9 cellular contexts compared by ENCODE assay signal in the genomic region with DNA sequence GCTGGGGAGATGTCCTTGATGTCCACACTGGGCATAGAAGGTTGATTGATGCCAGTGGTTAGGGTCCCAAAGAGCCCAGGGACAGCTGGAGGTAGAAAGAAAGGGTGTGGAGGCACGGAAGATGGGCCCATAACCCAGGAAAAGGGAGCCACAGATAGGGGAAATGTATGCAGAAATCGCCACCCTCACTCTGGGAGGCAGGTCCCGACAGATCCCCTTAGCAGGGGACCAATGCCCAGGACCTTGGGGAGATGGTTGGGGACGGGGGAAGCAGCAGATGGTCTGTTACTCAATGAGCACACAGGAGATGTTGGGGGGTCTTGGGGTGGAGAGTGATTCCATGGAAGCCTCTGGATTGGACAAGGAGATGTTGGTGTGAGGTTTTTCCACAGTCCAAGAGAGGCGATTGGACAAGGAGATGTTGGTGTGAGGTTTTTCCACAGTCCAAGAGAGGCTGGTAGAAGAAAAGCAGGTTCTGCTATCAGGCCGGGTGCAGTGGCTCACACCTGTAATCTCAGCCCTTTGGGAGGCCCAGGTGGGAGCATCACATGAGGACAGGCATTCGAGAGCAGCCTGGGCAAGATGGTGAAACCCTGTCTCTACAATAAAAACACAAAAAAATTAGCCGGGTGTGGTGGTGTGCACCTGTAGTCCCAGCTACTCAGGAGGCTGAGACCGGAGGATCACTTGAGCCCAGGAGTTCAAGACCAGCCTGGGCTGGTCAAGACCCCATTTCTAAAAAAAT. TPM values are rescaled to one million over a fixed set of nuclear protein-coding genes. Genes with fewer than 3 reads are reported as not detected.
DNase-seq lines count a peak whose midpoint lies in the region; ATAC-seq and TF ChIP-seq lines count a peak whose summit lies in the region.
"Had no signal": no experiment of that assay in that cellular context is flagged by ENCODE, and none has a peak within 500 bp of the region (broad histone marks: within the 10 kb centered on the region; RNA-seq: fewer than 3 reads in every experiment).

No MANE protein-coding gene starts in this region.

- H2AFZ ChIP-seq in osteoblast (ENCODE audit: low read length), result no peak overlapping the region

- no peaks in the 10 kb centered on the region for H3K36me3 ChIP-seq in osteoblast (ENCODE audit: insufficient read depth, low read length)
- H3K36me3 ChIP-seq in CD8-positive, alpha-beta memory T cell (ENCODE audit: insufficient read depth, low read length), result no peaks in the 10 kb centered on the region
- H3K36me3 ChIP-seq: brain microvascular endothelial cell had no signal

- ATAC-seq in HG03378 (IDR thresholded peaks at IDR 0.05; ENCODE audit: unreplicated experiment), result no peak

- TF ChIP-seq CTCF in RWPE1 (conservative IDR thresholded peaks at IDR 0.05; ENCODE audit: low read depth) (no peak), chondrocyte (IDR thresholded peaks at IDR 0.05) (no peak), osteoblast (IDR thresholded peaks at IDR 0.05; ENCODE audit: extremely low read depth, low read depth, low read length) (no peak)

- H4K20me1 ChIP-seq in osteoblast (ENCODE audit: insufficient read depth, low read length), result no peaks in the 10 kb centered on the region

- DNase-seq in RWPE1 (ENCODE audit: low spot score), result no peak
- peak; percentile 54 for DNase-seq in chondrocyte (ENCODE audit: low spot score)
- peak; percentile 50 for DNase-seq in osteoblast (ENCODE audit: insufficient read length, low spot score, missing footprints)
- no peak for DNase-seq in CD8-positive, alpha-beta memory T cell
- no peak for DNase-seq in C1 segment of cervical spinal cord (lab: John Stamatoyannopoulos, UW)
- DNase-seq: brain microvascular endothelial cell, NCI-H2029 treated with DMSO at 0.1 percent for 48 hours had no signal

- no peaks in the 10 kb centered on the region for H3K27me3 ChIP-seq in osteoblast (ENCODE audit: insufficient read depth, low read length)
- no peaks in the 10 kb centered on the region for H3K27me3 ChIP-seq in CD8-positive, alpha-beta memory T cell (ENCODE audit: insufficient read depth, low read length, poor library complexity, severe bottlenecking)
- H3K27me3 ChIP-seq: brain microvascular endothelial cell had no signal

- H3K27ac ChIP-seq in RWPE1 (peak overlapping the region; percentile 50; the same call in 1 of the 2 replicates), osteoblast (ENCODE audit: low read depth, low read length) (peak overlapping the region; percentile 75)
- no peak overlapping the region for H3K27ac ChIP-seq in CD8-positive, alpha-beta memory T cell (ENCODE audit: low read depth, low read length)

- no peak overlapping the region for H3K4me3 Mint-ChIP-seq in chondrocyte (ENCODE audit: unreplicated experiment)
- H3K4me3 Mint-ChIP-seq in CD8-positive, alpha-beta memory T cell, result no peak overlapping the region

- no peaks in the 10 kb centered on the region for H3K36me3 Mint-ChIP-seq in chondrocyte (ENCODE audit: low read depth)
- H3K36me3 Mint-ChIP-seq in CD8-positive, alpha-beta memory T cell, result no peaks in the 10 kb centered on the region

- H3K79me2 ChIP-seq in osteoblast (ENCODE audit: insufficient read depth, low read length), result no peaks in the 10 kb centered on the region

- no peak overlapping the region for H3K4me2 ChIP-seq in osteoblast (ENCODE audit: insufficient read depth, low read length)

- peaks cover 28% of the 10 kb centered on the region for H3K4me1 ChIP-seq in osteoblast (ENCODE audit: insufficient read depth, low read length)
- peaks cover 13% of the 10 kb centered on the region for H3K4me1 ChIP-seq in CD8-positive, alpha-beta memory T cell (ENCODE audit: insufficient read depth, low read length)

- H3K9me3 ChIP-seq in osteoblast (ENCODE audit: low read depth, low read length), result no peaks in the 10 kb centered on the region
- no peaks in the 10 kb centered on the region for H3K9me3 ChIP-seq in CD8-positive, alpha-beta memory T cell (ENCODE audit: low read length)

- CTCF ChIA-PET in RWPE1 (lab: Yijun Ruan, JAX), result no interaction called here
- CTCF ChIA-PET in CD8-positive, alpha-beta memory T cell (lab: Charles Lee), result no interaction called here

- H3K9me3 Mint-ChIP-seq in chondrocyte (ENCODE audit: low read depth), result no peaks in the 10 kb centered on the region
- H3K9me3 Mint-ChIP-seq in CD8-positive, alpha-beta memory T cell, result no peaks in the 10 kb centered on the region

- peaks cover 4% of the 10 kb centered on the region for H3K4me1 Mint-ChIP-seq in chondrocyte (ENCODE audit: low read depth)
- peaks cover 0 to 7% (median 0%) of the 10 kb centered on the region in 3 donors for H3K4me1 Mint-ChIP-seq in CD8-positive, alpha-beta memory T cell

- POLR2A ChIA-PET in RWPE1 (lab: Yijun Ruan, JAX; ENCODE audit: low non-redundant PET), result interaction anchor here (0.7 kb wide), 1 partner anchor 9 kb away, joined by 3 read pairs; no protein-coding TSS in a partner anchor
- POLR2A ChIA-PET in CD8-positive, alpha-beta memory T cell (lab: Charles Lee), result interaction anchor here (0.5 to 0.6 kb wide), 2 partner anchors 91 to 278 kb away, joined by 3 read pairs; no protein-coding TSS in a partner anchor

- no peak overlapping the region for H3K4me3 ChIP-seq in osteoblast (ENCODE audit: insufficient read depth, low read length)
- no peak overlapping the region for H3K4me3 ChIP-seq in CD8-positive, alpha-beta memory T cell (ENCODE audit: low read length)

- H3K27ac Mint-ChIP-seq in chondrocyte (ENCODE audit: unreplicated experiment), result no peak overlapping the region
- H3K27ac Mint-ChIP-seq in CD8-positive, alpha-beta memory T cell, result peak overlapping the region in 1 of 8 donors; percentile 54

- H3K27me3 Mint-ChIP-seq in chondrocyte (ENCODE audit: low read depth), result no peaks in the 10 kb centered on the region
- no peaks in the 10 kb centered on the region for H3K27me3 Mint-ChIP-seq in CD8-positive, alpha-beta memory T cell

RNA-seq across cellular contexts. Expression of a gene that starts 7.0 kb away (rescaled TPM):
- total RNA-seq in chondrocyte (20.5 to 23.0 TPM (median 21.0 TPM) in 3 replicates), osteoblast (9.7 and 11.9 TPM in 2 replicates)
- total RNA-seq in CD8-positive, alpha-beta memory T cell, result 10 to 100 TPM; 41.4 to 46.3 TPM
- polyA plus RNA-seq in CD8-positive, alpha-beta memory T cell, result 50.2 TPM

RNA-seq across cellular contexts. Expression of a gene that starts 13.6 kb away (rescaled TPM):
- total RNA-seq in chondrocyte (30.9 to 39.1 TPM (median 31.8 TPM) in 3 replicates), osteoblast (28.6 and 29.7 TPM in 2 replicates)
- total RNA-seq in CD8-positive, alpha-beta memory T cell, result 10 to 100 TPM; 75.9 to 78.8 TPM
- 13.6 TPM for polyA plus RNA-seq in CD8-positive, alpha-beta memory T cell

RNA-seq across cellular contexts. Expression of a gene that starts 14.8 kb away (rescaled TPM):
- total RNA-seq in chondrocyte (2.3 to 3.8 TPM (median 2.6 TPM) in 3 replicates), osteoblast (2.2 and 2.4 TPM in 2 replicates)
- total RNA-seq in CD8-positive, alpha-beta memory T cell, result 1 to 10 TPM; 4.3 to 5.0 TPM
- 6.5 TPM for polyA plus RNA-seq in CD8-positive, alpha-beta memory T cell

RNA-seq across cellular contexts. Expression of a gene that starts 20.8 kb away (rescaled TPM):
- total RNA-seq in chondrocyte (0.42 to 0.87 TPM in 2 of 3 replicates, not detected in the other), osteoblast (0.36 TPM in 1 of 2 replicates, not detected in the other)
- total RNA-seq in CD8-positive, alpha-beta memory T cell, result 1 to 10 TPM in 1 of 2 experiments, under 1 TPM in 1; 1.00 to 1.7 TPM
- 0.56 TPM for polyA plus RNA-seq in CD8-positive, alpha-beta memory T cell
- total RNA-seq: epithelial cell of proximal tubule had no signal

RNA-seq across cellular contexts. Expression of a gene that starts 35.7 kb away (rescaled TPM):
- total RNA-seq in chondrocyte, result 24.0 to 34.1 TPM (median 33.0 TPM) in 3 replicates
- 18.5 and 19.4 TPM in 2 replicates for total RNA-seq in osteoblast
- total RNA-seq in CD8-positive, alpha-beta memory T cell, result 10 to 100 TPM; 96.2 to 99.1 TPM
- polyA plus RNA-seq in CD8-positive, alpha-beta memory T cell, result 40.5 TPM

Comparison
In these comparisons a context has a peak if more than half of its experiments do, and no peak if none do; other contexts are left out.
1. DNase-seq: peak in chondrocyte (single experiment) and osteoblast (single experiment); none in RWPE1 (single experiment), CD8-positive, alpha-beta memory T cell (0 of 5) and C1 segment of cervical spinal cord (0 of 14).